ENCODE assay signal across 1 cellular context in genomic region chr1:185541861-185542260, GRCh38.
TF ChIP-seq lines count a peak whose summit lies in the region.

No MANE protein-coding gene starts in this region.

TF ChIP-seq in K562, 482 proteins besides CTCF, POLR2A, EP300 and RAD21 (continued from another document):
- TF ChIP-seq ZBTB40 (IDR thresholded peaks at IDR 0.05) (no peak), ZBTB40 (CRISPR knock-in tag; IDR thresholded peaks at IDR 0.05) (no peak), CEBPB (tag; IDR thresholded peaks at IDR 0.05) (0 out of 2 replicates have a peak, but pooled peaks have one; percentile 37)
